Comparison of ENCODE assay signal across 23 cellular contexts in the genomic region with DNA sequence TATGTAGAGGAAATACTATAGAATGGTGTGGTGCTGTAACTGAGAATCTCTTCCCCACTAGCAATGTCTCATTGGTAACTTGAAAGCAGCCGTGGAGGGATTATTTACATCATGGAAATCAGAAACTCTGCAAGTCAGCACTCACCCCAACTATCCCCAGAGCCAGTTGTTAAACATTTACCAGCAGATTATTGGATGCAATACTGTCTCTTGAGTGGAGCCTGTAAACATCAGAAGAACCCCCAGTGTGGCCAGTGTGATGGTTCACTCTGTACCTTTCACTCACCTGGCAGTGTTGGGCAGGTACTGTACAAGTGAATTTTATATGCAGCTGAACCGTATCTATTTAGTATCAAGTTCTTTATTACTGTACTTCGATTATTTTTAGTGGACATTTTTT.
DNase-seq lines count a peak whose midpoint lies in the region; ATAC-seq and TF ChIP-seq lines count a peak whose summit lies in the region.
"Had no signal": no experiment of that assay in that cellular context is flagged by ENCODE, and none has a peak within 500 bp of the region (broad histone marks: within the 10 kb centered on the region; RNA-seq: fewer than 3 reads in every experiment).

No MANE protein-coding gene starts in this region.

- no peak overlapping the region for H3K4me2 ChIP-seq in mesendoderm (ENCODE audit: low read length)
- H3K4me2 ChIP-seq: KMS-11 had no signal

- no peak overlapping the region for H2BK120ac ChIP-seq in mesendoderm (ENCODE audit: low read depth, low read length)

- no peak overlapping the region for H3K9ac ChIP-seq in mesendoderm (ENCODE audit: low read length)
- H3K9ac ChIP-seq: KMS-11 had no signal

- WGBS in mesendoderm (ENCODE audit: extremely low coverage, insufficient coverage, low lambda C conversion rate), result no CpG with 5 or more reads among the region's 3 CpGs

- no peak for ATAC-seq in GM18907 (IDR thresholded peaks at IDR 0.05; ENCODE audit: unreplicated experiment)
- ATAC-seq: PC-3, SK-N-SH treated with all-trans-retinoic acid at 6 μM for 48 hours had no signal

- H3K27me3 ChIP-seq in mesendoderm (ENCODE audit: insufficient read depth, low read length, poor library complexity) (no peaks in the 10 kb centered on the region), vagina (no peaks in the 10 kb centered on the region)

- H3K4ac ChIP-seq in mesendoderm (ENCODE audit: low read depth, low read length), result peak overlapping the region; percentile 25

- no peaks in the 10 kb centered on the region for H3K79me1 ChIP-seq in mesendoderm (ENCODE audit: low read length)

- H3K27ac ChIP-seq in mesendoderm (ENCODE audit: low read depth, low read length) (no peak overlapping the region), vagina (peak overlapping the region; percentile 68)
- H3K27ac ChIP-seq: KMS-11 had no signal

- TF ChIP-seq POLR2A in vagina (IDR thresholded peaks at IDR 0.05), result no peak

- H4K8ac ChIP-seq in mesendoderm (ENCODE audit: low read depth, low read length), result no peak overlapping the region

- peaks cover 9% of the 10 kb centered on the region for H3K27me3 Mint-ChIP-seq in mesothelial cell of epicardium (ENCODE audit: low read depth)
- H3K27me3 Mint-ChIP-seq in activated T-cell treated with anti-CD3 and anti-CD28 coated beads, Interleukin-2, amount 50 U/mL, for 24 hours, result no peaks in the 10 kb centered on the region
- H3K27me3 Mint-ChIP-seq: CD8-positive, alpha-beta memory T cell had no signal

- peaks cover 7% of the 10 kb centered on the region for H3K4me1 ChIP-seq in mesendoderm (ENCODE audit: control insufficient read depth, low read depth, low read length)
- peaks cover 28% of the 10 kb centered on the region for H3K4me1 ChIP-seq in vagina

- H3K4me3 Mint-ChIP-seq in mesothelial cell of epicardium, result no peak overlapping the region
- no peak overlapping the region for H3K4me3 Mint-ChIP-seq in activated T-cell treated with anti-CD3 and anti-CD28 coated beads, Interleukin-2, amount 50 U/mL, for 24 hours
- H3K4me3 Mint-ChIP-seq: CD8-positive, alpha-beta memory T cell; HFFc6 had no signal

- no peak overlapping the region for H3K27ac Mint-ChIP-seq in mesothelial cell of epicardium
- H3K27ac Mint-ChIP-seq in activated T-cell treated with anti-CD3 and anti-CD28 coated beads, Interleukin-2, amount 50 U/mL, for 24 hours, result no peak overlapping the region
- H3K27ac Mint-ChIP-seq: CD8-positive, alpha-beta memory T cell; HFFc6 had no signal

- H3K9me3 Mint-ChIP-seq in mesothelial cell of epicardium, result no peaks in the 10 kb centered on the region
- H3K9me3 Mint-ChIP-seq in activated T-cell treated with anti-CD3 and anti-CD28 coated beads, Interleukin-2, amount 50 U/mL, for 24 hours, result peaks cover 4% of the 10 kb centered on the region
- H3K9me3 Mint-ChIP-seq: HFFc6 had no signal

- H3K56ac ChIP-seq in mesendoderm (ENCODE audit: low read length), result no peak overlapping the region

- DNase-seq in NCI-H82 treated with DMSO at 0.1 percent for 48 hours (lab: John Stamatoyannopoulos, UW; ENCODE audit: unreplicated experiment) (peak; percentile 37), kidney glomerular epithelial cell (lab: John Stamatoyannopoulos, UW) (peak; percentile 10), mesendoderm (no peak), vagina (ENCODE audit: extremely low spot score in 2 of 2) (no peak), mesothelial cell of epicardium (ENCODE audit: low spot score in 2 of 2, unreplicated experiment in 2 of 2) (no peak)
- DNase-seq in activated T-cell treated with anti-CD3 and anti-CD28 coated beads, Interleukin-2, amount 50 U/mL, for 24 hours, result no peak
- DNase-seq: C1 segment of cervical spinal cord; CD8-positive, alpha-beta memory T cell; DMS79 treated with DMSO at 0.1 percent for 48 hours; H7; HFFc6; MV-4-11; NCI-H1417; NCI-H2029 treated with DMSO at 0.1 percent for 48 hours; NCI-H2171; NCI-H446; NCI-H748 treated with DMSO at 0.1 percent for 48 hours; PC-3; RPMI8226; SIG-M5 had no signal

- no peak overlapping the region for H3K18ac ChIP-seq in mesendoderm (ENCODE audit: low read length)

- H2BK5ac ChIP-seq in mesendoderm (ENCODE audit: low read length), result no peak overlapping the region

- H3K79me2 ChIP-seq in mesendoderm (ENCODE audit: control insufficient read depth, insufficient read depth, low read length), result no peaks in the 10 kb centered on the region

- H3K36me3 Mint-ChIP-seq in mesothelial cell of epicardium, result no peaks in the 10 kb centered on the region
- H3K36me3 Mint-ChIP-seq in activated T-cell treated with anti-CD3 and anti-CD28 coated beads, Interleukin-2, amount 50 U/mL, for 24 hours (ENCODE audit: low read depth), result no peaks in the 10 kb centered on the region
- H3K36me3 Mint-ChIP-seq: CD8-positive, alpha-beta memory T cell had no signal

- no peak for TF ChIP-seq CTCF in vagina (IDR thresholded peaks at IDR 0.05)
- no peak for TF ChIP-seq CTCF in mesothelial cell of epicardium (IDR thresholded peaks at IDR 0.05; ENCODE audit: unreplicated experiment)

- no peak overlapping the region for H3K4me3 ChIP-seq in mesendoderm (ENCODE audit: low read length)
- H3K4me3 ChIP-seq in vagina, result no peak overlapping the region

- no peaks in the 10 kb centered on the region for H3K9me3 ChIP-seq in vagina

- no peak overlapping the region for H3K23ac ChIP-seq in mesendoderm (ENCODE audit: low read length)

- no peak overlapping the region for H4K5ac ChIP-seq in mesendoderm (ENCODE audit: low read length)

- intact Hi-C loops in vagina (cut with DNase I), result no loop called here

- H2AK5ac ChIP-seq in mesendoderm (ENCODE audit: low read length), result no peak overlapping the region

- H3K4me1 Mint-ChIP-seq in mesothelial cell of epicardium, result no peaks in the 10 kb centered on the region
- H3K4me1 Mint-ChIP-seq in activated T-cell treated with anti-CD3 and anti-CD28 coated beads, Interleukin-2, amount 50 U/mL, for 24 hours (ENCODE audit: low read depth), result no peaks in the 10 kb centered on the region
- H3K4me1 Mint-ChIP-seq: CD8-positive, alpha-beta memory T cell had no signal

- no peak overlapping the region for H2BK15ac ChIP-seq in mesendoderm (replicated peaks; ENCODE audit: low read depth)

- no peaks in the 10 kb centered on the region for H3K36me3 ChIP-seq in mesendoderm (ENCODE audit: control insufficient read depth, insufficient read depth, low read length)
- no peaks in the 10 kb centered on the region for H3K36me3 ChIP-seq in vagina

Comparison
In these comparisons a context has a peak if more than half of its experiments do, and no peak if none do; other contexts are left out.
1. DNase-seq: peak in NCI-H82 treated with DMSO at 0.1 percent for 48 hours (single experiment) and kidney glomerular epithelial cell (single experiment); none in mesendoderm (single experiment), vagina (0 of 2), mesothelial cell of epicardium (0 of 2) and activated T-cell treated with anti-CD3 and anti-CD28 coated beads, Interleukin-2, amount 50 U/mL, for 24 hours (single experiment).